In the genomic region with DNA sequence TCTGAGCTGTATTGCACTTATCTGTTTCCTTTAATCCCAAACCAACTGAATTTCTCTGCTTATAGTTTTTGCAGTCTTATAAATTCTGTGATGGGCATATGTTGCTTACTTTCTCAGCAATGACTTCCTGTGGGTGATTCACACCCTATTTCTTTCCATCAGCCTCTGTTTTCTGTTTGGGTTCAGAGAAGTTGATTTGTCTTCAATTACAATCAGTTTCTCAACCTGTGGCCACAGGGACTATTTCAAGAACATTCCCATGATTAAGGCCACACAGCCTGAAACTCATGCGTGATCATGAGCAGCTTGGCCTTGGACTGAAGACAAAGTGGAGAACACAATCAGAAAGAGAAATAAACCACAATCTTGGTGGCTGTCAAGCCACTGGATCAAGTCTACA, we compare ENCODE assay signal across 20 cellular contexts.
"Had no signal": no experiment of that assay in that cellular context is flagged by ENCODE, and none has a peak within 500 bp of the region (broad histone marks: within the 10 kb centered on the region; RNA-seq: fewer than 3 reads in every experiment).

No MANE protein-coding gene starts in this region.

- H3K9me3 Mint-ChIP-seq: activated naive CD8-positive, alpha-beta T cell treated with anti-CD3 and anti-CD28 coated beads for 36 hours had no signal

- H3K9me3 ChIP-seq: esophagus muscularis mucosa, left lung, tibial nerve had no signal

- H3K36me3 ChIP-seq: esophagus muscularis mucosa, left lung, tibial nerve had no signal

- H3K4me1 ChIP-seq: left lung had no signal

- H3K27ac ChIP-seq: esophagus muscularis mucosa, left lung, tibial nerve had no signal

- H3K4me3 ChIP-seq: esophagus muscularis mucosa, left lung, tibial nerve had no signal

- DNase-seq: activated B cell treated with CpG ODN at 0.5 μM for 24 hours; activated CD4-positive, alpha-beta memory T cell treated with anti-CD3 and anti-CD28 coated beads for 36 hours; activated CD4-positive, alpha-beta T cell treated with anti-CD3 and anti-CD28 coated beads for 4 hours; activated CD8-positive, alpha-beta memory T cell treated with anti-CD3 and anti-CD28 coated beads, Interleukin-2, amount 10 ng/mL, durations not matched to agents 7 days and 5 days; activated naive CD8-positive, alpha-beta T cell treated with anti-CD3 and anti-CD28 coated beads for 36 hours; anterior cingulate cortex; cerebellar nuclear complex; effector CD8-positive, alpha-beta T cell; foreskin melanocyte; hypothalamus; left lung; stimulated activated CD4-positive, alpha-beta T cell treated with anti-CD3 and anti-CD28 coated beads, Interleukin-12 subunit alpha, Interleukin-12 subunit beta, amount 100 ng/mL, for 4 hours; stimulated activated CD4-positive, alpha-beta T cell treated with anti-CD3 and anti-CD28 coated beads, Interleukin-2, amount 100 ng/mL, for 24 hours; stimulated activated naive CD4-positive, alpha-beta T cell treated with Interleukin-2 at 50 U/mL for 16 hours; substantia nigra; SW 1271 had no signal

- H3K36me3 Mint-ChIP-seq: activated CD4-positive, alpha-beta memory T cell treated with anti-CD3 and anti-CD28 coated beads for 36 hours; activated CD8-positive, alpha-beta memory T cell treated with anti-CD3 and anti-CD28 coated beads, Interleukin-2, amount 10 ng/mL, durations not matched to agents 7 days and 5 days; activated naive CD8-positive, alpha-beta T cell treated with anti-CD3 and anti-CD28 coated beads for 36 hours had no signal

- H3K4me3 Mint-ChIP-seq: activated B cell treated with CpG ODN at 0.5 μM for 24 hours; activated CD4-positive, alpha-beta memory T cell treated with anti-CD3 and anti-CD28 coated beads for 36 hours; activated CD8-positive, alpha-beta memory T cell treated with anti-CD3 and anti-CD28 coated beads, Interleukin-2, amount 10 ng/mL, durations not matched to agents 7 days and 5 days; activated naive CD8-positive, alpha-beta T cell treated with anti-CD3 and anti-CD28 coated beads for 36 hours; dendritic cell treated with granulocyte-macrophage colony-stimulating factor and Interleukin-4, amounts not matched to agents 40 ng/mL and 50 ng/mL, for 4 days had no signal

- H3K4me1 Mint-ChIP-seq: activated B cell treated with CpG ODN at 0.5 μM for 24 hours; activated CD8-positive, alpha-beta memory T cell treated with anti-CD3 and anti-CD28 coated beads, Interleukin-2, amount 10 ng/mL, durations not matched to agents 7 days and 5 days; activated naive CD8-positive, alpha-beta T cell treated with anti-CD3 and anti-CD28 coated beads for 36 hours had no signal

- ATAC-seq: activated CD8-positive, alpha-beta memory T cell treated with anti-CD3 and anti-CD28 coated beads, Interleukin-2, amount 10 ng/mL, durations not matched to agents 7 days and 5 days; left lung had no signal

- H3K27me3 Mint-ChIP-seq: activated B cell treated with CpG ODN at 0.5 μM for 24 hours; activated CD4-positive, alpha-beta memory T cell treated with anti-CD3 and anti-CD28 coated beads for 36 hours; activated CD8-positive, alpha-beta memory T cell treated with anti-CD3 and anti-CD28 coated beads, Interleukin-2, amount 10 ng/mL, durations not matched to agents 7 days and 5 days; activated naive CD8-positive, alpha-beta T cell treated with anti-CD3 and anti-CD28 coated beads for 36 hours; dendritic cell treated with granulocyte-macrophage colony-stimulating factor and Interleukin-4, amounts not matched to agents 40 ng/mL and 50 ng/mL, for 4 days had no signal

- H3K27ac Mint-ChIP-seq: activated B cell treated with CpG ODN at 0.5 μM for 24 hours; activated CD4-positive, alpha-beta memory T cell treated with anti-CD3 and anti-CD28 coated beads for 36 hours; activated CD8-positive, alpha-beta memory T cell treated with anti-CD3 and anti-CD28 coated beads, Interleukin-2, amount 10 ng/mL, durations not matched to agents 7 days and 5 days; activated naive CD8-positive, alpha-beta T cell treated with anti-CD3 and anti-CD28 coated beads for 36 hours; dendritic cell treated with granulocyte-macrophage colony-stimulating factor and Interleukin-4, amounts not matched to agents 40 ng/mL and 50 ng/mL, for 4 days; progenitor cell of endocrine pancreas had no signal

- H3K27me3 ChIP-seq: esophagus muscularis mucosa, left lung, tibial nerve had no signal
